ENCODE assay signal across 2 cellular contexts in the genomic region with DNA sequence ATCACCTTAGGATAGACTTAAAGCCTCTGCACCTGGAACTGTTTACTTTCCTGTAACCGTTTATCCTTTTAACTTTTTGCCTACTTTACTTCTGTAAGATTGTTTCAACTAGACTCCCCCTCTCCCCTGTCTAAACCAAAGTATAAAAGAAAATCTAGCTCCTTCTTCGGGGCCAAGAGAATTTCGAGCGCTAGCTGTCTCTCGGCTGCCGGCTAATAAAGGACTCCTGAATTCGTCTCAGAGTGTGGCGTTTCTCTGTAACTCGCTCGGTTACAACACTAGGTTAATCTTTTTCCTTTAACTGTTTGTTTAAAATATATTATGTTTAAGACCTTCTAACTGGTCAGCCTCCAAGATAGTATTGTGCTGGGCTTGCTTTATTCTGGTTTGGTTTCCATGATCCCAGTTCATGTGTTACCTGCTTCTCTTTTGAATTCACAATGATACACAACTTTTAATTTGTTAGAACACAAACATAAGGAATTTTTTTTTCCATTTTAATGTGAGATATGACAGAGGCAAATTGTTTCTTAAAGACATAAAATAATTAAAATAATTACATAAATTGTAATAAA.
TF ChIP-seq lines count a peak whose summit lies in the region.

No MANE protein-coding gene starts in this region.

TF ChIP-seq in A549, 52 proteins besides CTCF, POLR2A, EP300 and RAD21 (continued from another document):
- TF ChIP-seq, protein P1, sequence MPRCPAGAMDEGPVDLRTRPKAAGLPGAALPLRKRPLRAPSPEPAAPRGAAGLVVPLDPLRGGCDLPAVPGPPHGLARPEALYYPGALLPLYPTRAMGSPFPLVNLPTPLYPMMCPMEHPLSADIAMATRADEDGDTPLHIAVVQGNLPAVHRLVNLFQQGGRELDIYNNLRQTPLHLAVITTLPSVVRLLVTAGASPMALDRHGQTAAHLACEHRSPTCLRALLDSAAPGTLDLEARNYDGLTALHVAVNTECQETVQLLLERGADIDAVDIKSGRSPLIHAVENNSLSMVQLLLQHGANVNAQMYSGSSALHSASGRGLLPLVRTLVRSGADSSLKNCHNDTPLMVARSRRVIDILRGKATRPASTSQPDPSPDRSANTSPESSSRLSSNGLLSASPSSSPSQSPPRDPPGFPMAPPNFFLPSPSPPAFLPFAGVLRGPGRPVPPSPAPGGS (IDR thresholded peaks at IDR 0.05), result no peak
- no peak for TF ChIP-seq BHLHE40 (IDR thresholded peaks at IDR 0.05; ENCODE audit: low read depth, low read length)
- no peak for TF ChIP-seq ZC3H11A (IDR thresholded peaks at IDR 0.05)
- TF ChIP-seq EHMT2 (IDR thresholded peaks at IDR 0.05; ENCODE audit: low read depth), result no peak
- TF ChIP-seq, protein P2, sequence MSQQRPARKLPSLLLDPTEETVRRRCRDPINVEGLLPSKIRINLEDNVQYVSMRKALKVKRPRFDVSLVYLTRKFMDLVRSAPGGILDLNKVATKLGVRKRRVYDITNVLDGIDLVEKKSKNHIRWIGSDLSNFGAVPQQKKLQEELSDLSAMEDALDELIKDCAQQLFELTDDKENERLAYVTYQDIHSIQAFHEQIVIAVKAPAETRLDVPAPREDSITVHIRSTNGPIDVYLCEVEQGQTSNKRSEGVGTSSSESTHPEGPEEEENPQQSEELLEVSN (IDR thresholded peaks at IDR 0.05; ENCODE audit: borderline replicate concordance, low read depth), result no peak
- no peak for TF ChIP-seq CBX2 (IDR thresholded peaks at IDR 0.05; ENCODE audit: borderline replicate concordance, low read depth)
- no peak for TF ChIP-seq HOXB5 (CRISPR knock-in tag; IDR thresholded peaks at IDR 0.05)
- TF ChIP-seq SREBF2 (IDR thresholded peaks at IDR 0.05), result no peak
- no peak for TF ChIP-seq ZNF302 (CRISPR knock-in tag; IDR thresholded peaks at IDR 0.05)
- no peak for TF ChIP-seq GATA3 (IDR thresholded peaks at IDR 0.05; ENCODE audit: borderline replicate concordance)
TF ChIP-seq in A549: peak in this region for 0.

TF ChIP-seq in IMR-90, 13 proteins besides CTCF, POLR2A, EP300 and RAD21 (continued from another document):
- TF ChIP-seq ELK1 (IDR thresholded peaks at IDR 0.05; ENCODE audit: borderline replicate concordance, low read depth, low read length), result no peak
- TF ChIP-seq FOS (IDR thresholded peaks at IDR 0.05; ENCODE audit: low read depth, low read length), result no peak
- TF ChIP-seq MXI1 (IDR thresholded peaks at IDR 0.05; ENCODE audit: borderline replicate concordance, low read depth, low read length), result no peak
- TF ChIP-seq SMC3 (IDR thresholded peaks at IDR 0.05; ENCODE audit: low read depth, low read length), result no peak
- TF ChIP-seq RFX5 (IDR thresholded peaks at IDR 0.05; ENCODE audit: low read depth, low read length), result no peak
- TF ChIP-seq CHD1 (IDR thresholded peaks at IDR 0.05; ENCODE audit: low read depth, low read length), result no peak
- TF ChIP-seq USF2 (IDR thresholded peaks at IDR 0.05; ENCODE audit: low read depth, low read length), result no peak
